In genomic region chr17:19728114-19728495, GRCh38 we compare ENCODE assay signal across 8 cellular contexts. TPM values are rescaled to one million over a fixed set of nuclear protein-coding genes. Genes with fewer than 3 reads are reported as not detected.
DNase-seq lines count a peak whose midpoint lies in the region; ATAC-seq and TF ChIP-seq lines count a peak whose summit lies in the region.

No MANE protein-coding gene starts in this region.

- TF ChIP-seq POLR2A in ovary (IDR thresholded peaks at IDR 0.05): no peak

- no peaks in the 10 kb centered on the region for H4K20me1 ChIP-seq in fibroblast of lung (ENCODE audit: control insufficient read depth, extremely low read depth, insufficient read depth, low read length)

- H3K79me2 ChIP-seq in fibroblast of lung (ENCODE audit: control insufficient read depth, insufficient read depth, low read length): no peaks in the 10 kb centered on the region

- H3K27me3 ChIP-seq in fibroblast of lung (ENCODE audit: control insufficient read depth, insufficient read depth, low read length): no peaks in the 10 kb centered on the region
- no peaks in the 10 kb centered on the region for H3K27me3 ChIP-seq in ovary

- peak; percentile 13 for DNase-seq in ELR (ENCODE audit: low read depth)
- DNase-seq in fibroblast of lung (ENCODE audit: low read depth in 2 of 2): peak; percentile 50 to 72
- DNase-seq in ovary: peak; percentile 81 to 94 (median 88)
- no peak for DNase-seq in iPS-NIHi7 (ENCODE audit: extremely low spot score)
- no peak for DNase-seq in stimulated activated naive CD4-positive, alpha-beta T cell treated with Interleukin-2 at 50 U/mL for 16 hours (lab: John Stamatoyannopoulos, UW)

- intact Hi-C loops in ovary (cut with DNase I): loop anchor here in 1 of 4 donors (10.0 kb wide), 1 partner anchor 63 kb away; no protein-coding TSS in a partner anchor

- no peak overlapping the region for H3K4me3 ChIP-seq in fibroblast of lung (replicated peaks in 1 of 4; ENCODE audit: control extremely low read depth in 1 of 4, insufficient read depth in 1 of 4, low read depth in 3 of 4, low read length in 4 of 4)
- no peak overlapping the region for H3K4me3 ChIP-seq in ovary

- H3K36me3 ChIP-seq in fibroblast of lung (ENCODE audit: control insufficient read depth, insufficient read depth, low read length) (no peaks in the 10 kb centered on the region), ovary (no peaks in the 10 kb centered on the region)

- no peak overlapping the region for H2AFZ ChIP-seq in fibroblast of lung (ENCODE audit: low read length)

- no peak for TF ChIP-seq CTCF in fibroblast of lung (conservative IDR thresholded peaks at IDR 0.05 in 1 of 2, IDR thresholded peaks at IDR 0.05 in 1 of 2; ENCODE audit: low read depth in 1 of 2, low read length in 2 of 2)
- no peak for TF ChIP-seq CTCF in ovary (IDR thresholded peaks at IDR 0.05)

- H3K9me3 ChIP-seq in fibroblast of lung (ENCODE audit: control insufficient read depth, insufficient read depth, low read depth, low read length): no peaks in the 10 kb centered on the region
- no peaks in the 10 kb centered on the region for H3K9me3 ChIP-seq in ovary

- ATAC-seq in HG02763 (IDR thresholded peaks at IDR 0.05; ENCODE audit: unreplicated experiment): no peak
- ATAC-seq in HG03439 (IDR thresholded peaks at IDR 0.05; ENCODE audit: unreplicated experiment): no peak

- H3K27ac ChIP-seq in fibroblast of lung (ENCODE audit: insufficient read depth, low read length): peak overlapping the region; percentile 17
- H3K27ac ChIP-seq in ovary: peak overlapping the region; percentile 78 to 93

- WGBS in ovary, 3 donors: 3 to 5% (median 4%) methylated on average over 7 of the region's 7 CpGs

- peak; percentile 31 for TF ChIP-seq EP300 in ovary (IDR thresholded peaks at IDR 0.05)

- H3K4me1 ChIP-seq in fibroblast of lung (ENCODE audit: control insufficient read depth, extremely low read depth, insufficient read depth, low read length) (peaks cover 9% of the 10 kb centered on the region), ovary (ENCODE audit: insufficient read depth) (peaks cover 22% of the 10 kb centered on the region)

- no peak overlapping the region for H3K9ac ChIP-seq in fibroblast of lung (ENCODE audit: insufficient read depth, low read length)

- H3K4me2 ChIP-seq in fibroblast of lung (ENCODE audit: extremely low read depth, insufficient read depth, low read length): no peak overlapping the region

TF ChIP-seq in PFSK-1, 5 proteins besides CTCF, POLR2A, EP300 and RAD21:
- TF ChIP-seq FOXP2 (optimal IDR thresholded peaks at IDR 0.05; ENCODE audit: borderline replicate concordance, extremely low read depth, extremely low read length, insufficient read depth) (peak; percentile 52), TAF1 (IDR thresholded peaks at IDR 0.05; ENCODE audit: borderline replicate concordance, insufficient read depth, low read length) (no peak)

RNA-seq across cellular contexts. Expression of gene SLC47A2, which starts 11.7 kb away (rescaled TPM):
- polyA plus RNA-seq in PFSK-1 (2012; ENCODE audit: insufficient read length, low read depth): not detected
- not detected in 2 replicates for total RNA-seq in fibroblast of lung
- polyA plus RNA-seq in fibroblast of lung: not detected in 2 replicates
- not detected in 2 replicates for polyA plus RNA-seq in fibroblast of lung (2012)
- polyA minus RNA-seq in fibroblast of lung (ENCODE audit: low replicate concordance): not detected in 2 replicates
- total RNA-seq in ovary: 10 to 100 TPM in 1 of 7 donors, under 1 TPM in 2, not detected in 4; 0.87 to 29.4 (median 1.00) TPM
- polyA plus RNA-seq in ovary: not detected

RNA-seq across cellular contexts. Expression of gene ALDH3A1, which starts 20.0 kb away (rescaled TPM):
- polyA plus RNA-seq in PFSK-1 (2012; ENCODE audit: insufficient read length, low read depth): 0.20 TPM
- total RNA-seq in fibroblast of lung (under 0.01 and 0.17 TPM in 2 replicates), ovary (10 to 100 TPM in 1 of 7 donors, 1 to 10 TPM in 1, under 1 TPM in 3, not detected in 2; 0.66 to 12.8 (median 0.90) TPM)
- polyA plus RNA-seq in fibroblast of lung (0.12 and 1.0 TPM in 2 replicates), ovary (under 1 TPM in 1 of 2 donors, not detected in 1; 0.17 TPM)
- polyA plus RNA-seq in fibroblast of lung (2012): 0.22 and 2.0 TPM in 2 replicates
- polyA minus RNA-seq in fibroblast of lung (ENCODE audit: low replicate concordance): 0.33 and 2.6 TPM in 2 replicates

Comparison
In these comparisons a context has a peak if more than half of its experiments do, and no peak if none do; other contexts are left out.
1. DNase-seq: peak in ELR (single experiment), fibroblast of lung (2 of 2) and ovary (5 of 5); none in iPS-NIHi7 (single experiment) and stimulated activated naive CD4-positive, alpha-beta T cell treated with Interleukin-2 at 50 U/mL for 16 hours (single experiment).